Comparison of ENCODE assay signal across 32 cellular contexts in the genomic region with DNA sequence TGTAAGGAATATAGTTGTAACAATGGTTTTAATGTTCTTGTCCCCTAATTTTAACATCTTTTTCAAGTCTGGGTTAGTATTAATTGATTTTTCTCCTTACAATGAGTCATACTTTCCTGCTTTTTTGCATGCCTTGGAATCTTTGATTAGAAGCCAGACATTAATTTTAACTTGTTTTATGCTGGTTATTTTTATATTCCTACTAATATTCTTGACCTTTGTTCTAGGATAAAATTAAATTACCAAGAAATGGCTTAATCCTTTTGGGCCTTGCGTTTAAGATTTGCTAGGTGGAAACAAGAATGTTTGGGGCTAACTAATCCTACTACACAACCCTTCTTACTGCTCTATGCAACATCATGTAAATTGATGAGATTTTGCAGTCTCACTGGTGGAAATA.
"Had no signal": no experiment of that assay in that cellular context is flagged by ENCODE, and none has a peak within 500 bp of the region (broad histone marks: within the 10 kb centered on the region; RNA-seq: fewer than 3 reads in every experiment).

No MANE protein-coding gene starts in this region.

- H3K27ac ChIP-seq: epithelial cell of prostate, esophagus squamous epithelium, gastroesophageal sphincter, hepatocyte, neutrophil, prostate gland, right atrium auricular region, suprapubic skin, tibial artery, upper lobe of right lung, VCaP had no signal

- H3K9me3 Mint-ChIP-seq: activated naive CD4-positive, alpha-beta T cell treated with anti-CD3 and anti-CD28 coated beads, Interleukin-2, amount 10 ng/mL, durations not matched to agents 7 days and 5 days; activated naive CD8-positive, alpha-beta T cell treated with anti-CD3 and anti-CD28 coated beads, Interleukin-2, amount 10 ng/mL, durations not matched to agents 7 days and 5 days; dendritic cell treated with granulocyte-macrophage colony-stimulating factor and Interleukin-4, amounts not matched to agents 40 ng/mL and 50 ng/mL, for 4 days; nephron progenitor cell; T-helper 1 cell treated with Interleukin-12 subunit alpha and Interleukin-12 subunit beta and Interleukin-4 antibody, amounts not matched to agents 30 μg/mL and 1 μg/mL, for 36 hours had no signal

- H3K27ac Mint-ChIP-seq: activated naive CD4-positive, alpha-beta T cell treated with anti-CD3 and anti-CD28 coated beads, Interleukin-2, amount 10 ng/mL, durations not matched to agents 7 days and 5 days; activated naive CD8-positive, alpha-beta T cell treated with anti-CD3 and anti-CD28 coated beads, Interleukin-2, amount 10 ng/mL, durations not matched to agents 7 days and 5 days; brain; dendritic cell treated with granulocyte-macrophage colony-stimulating factor and Interleukin-4, amounts not matched to agents 40 ng/mL and 50 ng/mL, for 4 days; nephron progenitor cell; T-helper 1 cell treated with Interleukin-12 subunit alpha and Interleukin-12 subunit beta and Interleukin-4 antibody, amounts not matched to agents 30 μg/mL and 1 μg/mL, for 36 hours had no signal

- H3K4me2 ChIP-seq: hepatocyte had no signal

- H3K36me3 ChIP-seq: prostate gland, right atrium auricular region, upper lobe of right lung had no signal

- H3K4me1 Mint-ChIP-seq: activated naive CD4-positive, alpha-beta T cell treated with anti-CD3 and anti-CD28 coated beads, Interleukin-2, amount 10 ng/mL, durations not matched to agents 7 days and 5 days; brain; mesothelial cell of epicardium; nephron progenitor cell had no signal

- H3K79me2 ChIP-seq: hepatocyte had no signal

- DNase-seq: activated CD4-positive, alpha-beta T cell treated with anti-CD3 and anti-CD28 coated beads for 4 hours; activated CD4-positive, alpha-beta T cell treated with anti-CD3 and anti-CD28 coated beads, Interleukin-2, amount 50 U/mL, for 4 hours; activated CD8-positive, alpha-beta memory T cell treated with anti-CD3 and anti-CD28 coated beads for 24 hours; activated gamma-delta T cell; activated naive CD4-positive, alpha-beta T cell treated with anti-CD3 and anti-CD28 coated beads, Interleukin-2, amount 10 ng/mL, durations not matched to agents 7 days and 5 days; activated naive CD8-positive, alpha-beta T cell treated with anti-CD3 and anti-CD28 coated beads, Interleukin-2, amount 10 ng/mL, durations not matched to agents 7 days and 5 days; caudate nucleus; effector CD4-positive, alpha-beta T cell; esophagus squamous epithelium; islet precursor cell; left ventricle myocardium superior; naive B cell; nephron progenitor cell; stimulated activated CD4-positive, alpha-beta T cell treated with anti-CD3 and anti-CD28 coated beads, Interleukin-15, amount 100 ng/mL, for 24 hours; stimulated activated CD4-positive, alpha-beta T cell treated with anti-CD3 and anti-CD28 coated beads, Interleukin-2, amount 100 ng/mL, for 24 hours; stimulated activated naive CD4-positive, alpha-beta T cell; T-helper 9 cell; tibial artery; upper lobe of right lung had no signal

- ATAC-seq: gastroesophageal sphincter, left ventricle myocardium superior, upper lobe of right lung had no signal

- H3K27me3 Mint-ChIP-seq: activated naive CD4-positive, alpha-beta T cell treated with anti-CD3 and anti-CD28 coated beads, Interleukin-2, amount 10 ng/mL, durations not matched to agents 7 days and 5 days; activated naive CD8-positive, alpha-beta T cell treated with anti-CD3 and anti-CD28 coated beads, Interleukin-2, amount 10 ng/mL, durations not matched to agents 7 days and 5 days; brain; dendritic cell treated with granulocyte-macrophage colony-stimulating factor and Interleukin-4, amounts not matched to agents 40 ng/mL and 50 ng/mL, for 4 days; naive B cell had no signal

- H3K4me3 ChIP-seq: ascending aorta, esophagus squamous epithelium, gastroesophageal sphincter, hepatocyte, prostate gland, right atrium auricular region, suprapubic skin, tibial artery, upper lobe of right lung had no signal

- H3K27me3 ChIP-seq: ascending aorta, esophagus squamous epithelium, gastroesophageal sphincter, hepatocyte, neutrophil, right atrium auricular region, suprapubic skin, tibial artery, upper lobe of right lung had no signal

- H3K4me1 ChIP-seq: esophagus squamous epithelium, gastroesophageal sphincter, prostate gland, right atrium auricular region, suprapubic skin, upper lobe of right lung had no signal

- H2AFZ ChIP-seq: hepatocyte had no signal

- H3K4me3 Mint-ChIP-seq: activated naive CD4-positive, alpha-beta T cell treated with anti-CD3 and anti-CD28 coated beads, Interleukin-2, amount 10 ng/mL, durations not matched to agents 7 days and 5 days; activated naive CD8-positive, alpha-beta T cell treated with anti-CD3 and anti-CD28 coated beads, Interleukin-2, amount 10 ng/mL, durations not matched to agents 7 days and 5 days; brain; dendritic cell treated with granulocyte-macrophage colony-stimulating factor and Interleukin-4, amounts not matched to agents 40 ng/mL and 50 ng/mL, for 4 days; mesothelial cell of epicardium; nephron progenitor cell; T-helper 1 cell treated with Interleukin-12 subunit alpha and Interleukin-12 subunit beta and Interleukin-4 antibody, amounts not matched to agents 30 μg/mL and 1 μg/mL, for 36 hours had no signal

- H3K9me3 ChIP-seq: ascending aorta, esophagus squamous epithelium, gastroesophageal sphincter, neutrophil, prostate gland, right atrium auricular region, suprapubic skin, tibial artery, upper lobe of right lung had no signal
